ENCODE assay signal across 27 cellular contexts in genomic region chr4:112855058-112855457, GRCh38.
A peak's percentile ranks its signal among the peaks of the same experiment; 100 is the strongest.
DNase-seq lines count a peak whose midpoint lies in the region; ATAC-seq, FAIRE-seq and TF ChIP-seq lines count a peak whose summit lies in the region.
"Had no signal": no experiment of that assay in that cellular context is flagged by ENCODE, and none has a peak within 500 bp of the region (broad histone marks: within the 10 kb centered on the region; RNA-seq: fewer than 3 reads in every experiment).

No MANE protein-coding gene starts in this region.

- WGBS in SK-N-SH (ENCODE audit: low lambda C conversion rate): 72% methylated on average over 3 of the region's 3 CpGs

- intact Hi-C loops in Right ventricle myocardium superior (cut with DNase I) (no loop called here), lower lobe of right lung (cut with DNase I) (no loop called here)

- FAIRE-seq in RCC 7860 (lab: Jason Lieb, UNC): no peak
- FAIRE-seq: A204.1 had no signal

- H3K36me3 ChIP-seq in right atrium auricular region: no peaks in the 10 kb centered on the region
- H3K36me3 ChIP-seq in lower lobe of right lung: no peaks in the 10 kb centered on the region
- H3K36me3 ChIP-seq in SK-N-SH (replicated peaks in 1 of 2; ENCODE audit: control insufficient read depth in 1 of 2, insufficient read depth in 2 of 2, low read length in 1 of 2): no peaks in the 10 kb centered on the region
- H3K36me3 ChIP-seq: BE2C, colonic mucosa, upper lobe of left lung had no signal

- H3K9me3 ChIP-seq in right atrium auricular region (no peaks in the 10 kb centered on the region), lower lobe of right lung (no peaks in the 10 kb centered on the region), SK-N-SH (no peaks in the 10 kb centered on the region)
- H3K9me3 ChIP-seq: BE2C, body of pancreas, colonic mucosa, upper lobe of left lung had no signal

- H3K4me3 ChIP-seq in right atrium auricular region: no peak overlapping the region
- no peak overlapping the region for H3K4me3 ChIP-seq in fibroblast of the aortic adventitia (ENCODE audit: low read depth, low read length)
- H3K4me3 ChIP-seq in lower lobe of right lung: no peak overlapping the region
- H3K4me3 ChIP-seq in SK-N-SH (ENCODE audit: low read depth in 2 of 2, low read length in 1 of 2): no peak overlapping the region
- H3K4me3 ChIP-seq: body of pancreas, colonic mucosa, upper lobe of left lung had no signal

- no peak overlapping the region for H3K4me2 ChIP-seq in SK-N-SH
- H3K4me2 ChIP-seq: KMS-11 had no signal

- H2AFZ ChIP-seq in SK-N-SH (ENCODE audit: low read depth): no peak overlapping the region
- H2AFZ ChIP-seq: parathyroid adenoma had no signal

- H4K20me1 ChIP-seq in SK-N-SH (ENCODE audit: insufficient read depth): no peaks in the 10 kb centered on the region

- CTCF ChIA-PET in SK-N-SH (lab: Yijun Ruan, JAX): interaction anchor here (0.8 to 4.4 kb wide), 6 partner anchors 11 to 93 kb away, joined by 3 to 76 read pairs (median 4); no protein-coding TSS in a partner anchor

- H3F3A ChIP-seq in SK-N-SH (replicated peaks; ENCODE audit: insufficient read depth): peaks cover 19% of the 10 kb centered on the region

- no peak for TF ChIP-seq RAD21 in SK-N-SH (IDR thresholded peaks at IDR 0.05; ENCODE audit: low read length)

- peak; percentile 77 for ATAC-seq in Right ventricle myocardium superior (ENCODE audit: poor library complexity)
- ATAC-seq in GM21423 (IDR thresholded peaks at IDR 0.05; ENCODE audit: unreplicated experiment): no peak
- no peak for ATAC-seq in lower lobe of right lung
- ATAC-seq: activated CD8-positive, alpha-beta T cell treated with anti-CD3 and anti-CD28 coated beads, Interleukin-2, amount 10 ng/mL, durations not matched to agents 7 days and 5 days; activated naive CD8-positive, alpha-beta T cell treated with anti-CD3 and anti-CD28 coated beads, Interleukin-2, amount 50 U/mL, for 24 hours; body of pancreas; left colon; Panc1; stimulated activated naive CD8-positive, alpha-beta T cell treated with anti-CD3 and anti-CD28 coated beads, Interleukin-15, amount 100 ng/mL, for 72 hours had no signal

- TF ChIP-seq CTCF in right atrium auricular region (IDR thresholded peaks at IDR 0.05): no peak
- no peak for TF ChIP-seq CTCF in fibroblast of the aortic adventitia (IDR thresholded peaks at IDR 0.05; ENCODE audit: insufficient read depth, low read length)
- TF ChIP-seq CTCF in lower lobe of right lung (IDR thresholded peaks at IDR 0.05): no peak
- no peak for TF ChIP-seq CTCF in SK-N-SH (IDR thresholded peaks at IDR 0.05)

- H3K9ac ChIP-seq in SK-N-SH: no peak overlapping the region
- H3K9ac ChIP-seq: KMS-11, parathyroid adenoma had no signal

- H3K27me3 ChIP-seq in right atrium auricular region: no peaks in the 10 kb centered on the region
- H3K27me3 ChIP-seq in lower lobe of right lung (ENCODE audit: low read depth): no peaks in the 10 kb centered on the region
- H3K27me3 ChIP-seq in SK-N-SH (ENCODE audit: insufficient read depth): no peaks in the 10 kb centered on the region
- H3K27me3 ChIP-seq: BE2C, body of pancreas, colonic mucosa, upper lobe of left lung had no signal

- no peaks in the 10 kb centered on the region for H3K9me2 ChIP-seq in SK-N-SH

- H3K27ac ChIP-seq in right atrium auricular region (no peak overlapping the region), lower lobe of right lung (no peak overlapping the region), SK-N-SH (ENCODE audit: low read depth in 2 of 2, low read length in 1 of 2) (peak overlapping the region in 1 of 2 experiments; percentile 31; a peak in 2 of 4 replicates)
- H3K27ac ChIP-seq: body of pancreas, colonic mucosa, KMS-11, parathyroid adenoma, upper lobe of left lung had no signal

- H3K4me1 ChIP-seq in right atrium auricular region (peaks cover 0 to 14% of the 10 kb centered on the region in 2 donors), lower lobe of right lung (no peaks in the 10 kb centered on the region), SK-N-SH (ENCODE audit: control insufficient read depth in 1 of 2, insufficient read depth in 2 of 2, low read depth in 1 of 2, low read length in 1 of 2) (peaks cover 16 to 24% of the 10 kb centered on the region in 2 experiments; a peak in 3 of 4 replicates)
- H3K4me1 ChIP-seq: body of pancreas, colonic mucosa, parathyroid adenoma, upper lobe of left lung had no signal

- TF ChIP-seq EP300 in SK-N-SH (IDR thresholded peaks at IDR 0.05; ENCODE audit: borderline replicate concordance in 1 of 2, low read depth in 1 of 2, low read length in 1 of 2): no peak

- no peaks in the 10 kb centered on the region for H3K79me2 ChIP-seq in SK-N-SH (ENCODE audit: insufficient read depth)
- H3K79me2 ChIP-seq: parathyroid adenoma had no signal

- POLR2A ChIA-PET in SK-N-SH (lab: Yijun Ruan, JAX): no interaction called here

- no peak for DNase-seq in Right ventricle myocardium superior
- DNase-seq in right atrium auricular region (ENCODE audit: low spot score): no peak
- peak; percentile 8 for DNase-seq in fibroblast of the aortic adventitia (ENCODE audit: low read depth)
- peak; percentile 54 for DNase-seq in midbrain (lab: John Stamatoyannopoulos, UW)
- DNase-seq in lower lobe of right lung: no peak
- no peak for DNase-seq in SK-N-SH
- no peak for DNase-seq in RCC 7860 (ENCODE audit: low spot score)
- DNase-seq: activated CD4-positive, alpha-beta T cell treated with anti-CD3 and anti-CD28 coated beads for 1 hour; activated CD8-positive, alpha-beta T cell treated with anti-CD3 and anti-CD28 coated beads, Interleukin-2, amount 10 ng/mL, durations not matched to agents 7 days and 5 days; activated effector memory CD4-positive, alpha-beta T cell treated with anti-CD3 and anti-CD28 coated beads, Interleukin-2, amount 50 U/mL, for 16 hours; activated naive CD8-positive, alpha-beta T cell treated with anti-CD3 and anti-CD28 coated beads, Interleukin-2, amount 50 U/mL, for 24 hours; activated T-cell treated with anti-CD3 and anti-CD28 coated beads for 4 hours; BE2C; body of pancreas; colonic mucosa; DMS79; left colon; NCI-H1417 treated with DMSO at 0.1 percent for 48 hours; NCI-H2081 treated with DMSO at 0.1 percent for 48 hours; NCI-H446; stimulated activated naive CD8-positive, alpha-beta T cell treated with anti-CD3 and anti-CD28 coated beads, Interleukin-15, amount 100 ng/mL, for 72 hours; upper lobe of left lung had no signal

TF ChIP-seq in SK-N-SH, 30 proteins besides CTCF, POLR2A, EP300 and RAD21 (continues in another document):
- TF ChIP-seq SIN3A (IDR thresholded peaks at IDR 0.05; ENCODE audit: borderline replicate concordance, low read depth, low read length): no peak
- no peak for TF ChIP-seq PBX3 (IDR thresholded peaks at IDR 0.05)
- no peak for TF ChIP-seq CHD2 (IDR thresholded peaks at IDR 0.05; ENCODE audit: low read length, partially characterized antibody)
- no peak for TF ChIP-seq TEAD4 (IDR thresholded peaks at IDR 0.05; ENCODE audit: borderline replicate concordance, insufficient read depth)
- no peak for TF ChIP-seq MXI1 (IDR thresholded peaks at IDR 0.05; ENCODE audit: low read depth, low read length)
- TF ChIP-seq TAF1 (IDR thresholded peaks at IDR 0.05; ENCODE audit: borderline replicate concordance, low read depth, low read length): no peak
- TF ChIP-seq REST (IDR thresholded peaks at IDR 0.05; ENCODE audit: low read depth, low read length): no peak
- TF ChIP-seq RCOR1 (IDR thresholded peaks at IDR 0.05; ENCODE audit: low read length): no peak
- TF ChIP-seq, protein P1, sequence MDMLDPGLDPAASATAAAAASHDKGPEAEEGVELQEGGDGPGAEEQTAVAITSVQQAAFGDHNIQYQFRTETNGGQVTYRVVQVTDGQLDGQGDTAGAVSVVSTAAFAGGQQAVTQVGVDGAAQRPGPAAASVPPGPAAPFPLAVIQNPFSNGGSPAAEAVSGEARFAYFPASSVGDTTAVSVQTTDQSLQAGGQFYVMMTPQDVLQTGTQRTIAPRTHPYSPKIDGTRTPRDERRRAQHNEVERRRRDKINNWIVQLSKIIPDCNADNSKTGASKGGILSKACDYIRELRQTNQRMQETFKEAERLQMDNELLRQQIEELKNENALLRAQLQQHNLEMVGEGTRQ (IDR thresholded peaks at IDR 0.05; ENCODE audit: borderline replicate concordance, low read depth, low read length): no peak
- TF ChIP-seq YY1 (IDR thresholded peaks at IDR 0.05; ENCODE audit: low read depth): no peak
- no peak for TF ChIP-seq POLR2AphosphoS5 (IDR thresholded peaks at IDR 0.05; ENCODE audit: low read depth, low read length)
- no peak for TF ChIP-seq RXRA (IDR thresholded peaks at IDR 0.05; ENCODE audit: borderline replicate concordance, low read depth)

Comparison
In these comparisons a context has a peak if more than half of its experiments do, and no peak if none do; other contexts are left out.
1. DNase-seq: peak in fibroblast of the aortic adventitia (single experiment) and midbrain (single experiment); none in Right ventricle myocardium superior (single experiment), right atrium auricular region (single experiment), lower lobe of right lung (single experiment), SK-N-SH (single experiment) and RCC 7860 (single experiment).